1 cellular context compared by ENCODE assay signal in the genomic region with DNA sequence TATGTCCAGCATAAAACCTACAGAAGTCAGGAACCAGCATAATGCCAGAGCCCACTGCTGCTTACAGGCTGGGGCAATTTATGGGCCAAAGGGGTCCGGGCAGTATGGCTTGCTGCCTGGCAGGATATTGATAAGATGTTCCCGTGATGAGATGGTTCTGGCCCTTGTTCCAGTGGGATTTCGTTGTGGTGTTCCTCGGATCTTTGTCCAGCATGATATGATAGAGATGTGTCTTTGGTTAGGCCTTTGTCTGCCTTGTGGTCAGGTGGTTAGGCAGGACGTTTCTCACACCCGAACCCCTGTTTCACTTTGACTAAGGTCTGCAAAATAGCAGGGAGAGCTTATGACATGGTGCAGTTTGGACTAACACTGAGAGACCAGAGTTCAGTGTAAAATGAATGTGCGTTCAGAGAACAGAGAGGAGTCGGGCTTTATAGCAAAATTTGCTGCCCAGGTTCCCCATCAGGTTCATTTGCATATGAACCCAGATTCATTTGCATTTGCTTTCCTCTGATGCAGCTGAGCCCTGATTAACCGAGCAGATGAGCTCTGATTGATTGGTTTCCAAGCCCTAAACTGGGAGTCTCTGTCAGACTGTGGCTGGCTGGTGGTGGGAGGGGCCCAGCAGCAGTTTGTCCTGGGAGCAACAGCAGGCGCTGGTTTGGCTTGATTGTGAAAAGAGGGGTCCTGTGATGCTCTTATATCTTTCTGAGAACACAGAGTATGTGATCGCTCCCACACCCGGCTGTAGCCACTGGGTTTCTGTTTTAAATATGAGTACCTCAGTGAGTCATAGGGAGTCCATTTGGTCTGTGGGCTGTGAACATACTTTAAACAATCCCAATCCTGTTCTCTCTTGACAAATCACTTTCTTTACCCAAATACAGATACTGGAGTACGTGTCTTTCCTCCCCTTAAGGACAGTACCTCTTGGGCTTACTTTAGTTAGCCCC.
A peak's percentile ranks its signal among the peaks of the same experiment; 100 is the strongest.
TF ChIP-seq lines count a peak whose summit lies in the region.

No MANE protein-coding gene starts in this region.

TF ChIP-seq in HepG2, 621 proteins besides CTCF, POLR2A, EP300 and RAD21 (continued from another document and continues in another):
- TF ChIP-seq, protein P1, sequence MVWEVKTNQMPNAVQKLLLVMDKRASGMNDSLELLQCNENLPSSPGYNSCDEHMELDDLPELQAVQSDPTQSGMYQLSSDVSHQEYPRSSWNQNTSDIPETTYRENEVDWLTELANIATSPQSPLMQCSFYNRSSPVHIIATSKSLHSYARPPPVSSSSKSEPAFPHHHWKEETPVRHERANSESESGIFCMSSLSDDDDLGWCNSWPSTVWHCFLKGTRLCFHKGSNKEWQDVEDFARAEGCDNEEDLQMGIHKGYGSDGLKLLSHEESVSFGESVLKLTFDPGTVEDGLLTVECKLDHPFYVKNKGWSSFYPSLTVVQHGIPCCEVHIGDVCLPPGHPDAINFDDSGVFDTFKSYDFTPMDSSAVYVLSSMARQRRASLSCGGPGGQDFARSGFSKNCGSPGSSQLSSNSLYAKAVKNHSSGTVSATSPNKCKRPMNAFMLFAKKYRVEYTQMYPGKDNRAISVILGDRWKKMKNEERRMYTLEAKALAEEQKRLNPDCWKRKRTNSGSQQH (CRISPR knock-in tag; IDR thresholded peaks at IDR 0.05; ENCODE audit: low read depth), result no peak
- TF ChIP-seq, protein P2, sequence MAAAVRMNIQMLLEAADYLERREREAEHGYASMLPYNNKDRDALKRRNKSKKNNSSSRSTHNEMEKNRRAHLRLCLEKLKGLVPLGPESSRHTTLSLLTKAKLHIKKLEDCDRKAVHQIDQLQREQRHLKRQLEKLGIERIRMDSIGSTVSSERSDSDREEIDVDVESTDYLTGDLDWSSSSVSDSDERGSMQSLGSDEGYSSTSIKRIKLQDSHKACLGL (CRISPR knock-in tag; IDR thresholded peaks at IDR 0.05), result no peak
- TF ChIP-seq TAF15 (IDR thresholded peaks at IDR 0.05; ENCODE audit: low read depth, low read length, poor library complexity, severe bottlenecking), result no peak
- TF ChIP-seq AGO2 (optimal IDR thresholded peaks at IDR 0.05; ENCODE audit: low read depth, low read length), result no peak
- TF ChIP-seq CREB1 (IDR thresholded peaks at IDR 0.05), result no peak
- no peak for TF ChIP-seq CREB1 (CRISPR knock-in tag; IDR thresholded peaks at IDR 0.05)
- TF ChIP-seq FOSL2 (CRISPR knock-in tag; IDR thresholded peaks at IDR 0.05), result peak; percentile 63
- TF ChIP-seq ARID2 (CRISPR knock-in tag; IDR thresholded peaks at IDR 0.05; ENCODE audit: borderline replicate concordance), result peak; percentile 55; the same call in 1 of the 2 replicates
- TF ChIP-seq ZNF292 (CRISPR knock-in tag; IDR thresholded peaks at IDR 0.05; ENCODE audit: borderline replicate concordance, low read depth), result peak; percentile 68; the same call in 1 of the 2 replicates
- TF ChIP-seq POLR2AphosphoS5 (IDR thresholded peaks at IDR 0.05; ENCODE audit: low read depth, low read length), result no peak
- TF ChIP-seq, protein P3, sequence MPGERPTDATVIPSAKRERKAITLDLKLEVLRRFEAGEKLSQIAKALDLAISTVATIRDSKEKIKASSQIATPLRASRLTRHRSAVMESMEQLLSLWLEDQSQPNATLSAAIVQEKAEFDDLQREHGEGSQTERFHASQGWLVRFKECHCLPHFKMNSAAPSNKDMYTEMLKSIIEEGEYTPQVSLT (CRISPR knock-in tag; IDR thresholded peaks at IDR 0.05; ENCODE audit: borderline replicate concordance, low read depth), result no peak
- TF ChIP-seq ZFP36L2 (CRISPR knock-in tag; IDR thresholded peaks at IDR 0.05), result no peak
- no peak for TF ChIP-seq ZNF558 (CRISPR knock-in tag; IDR thresholded peaks at IDR 0.05; ENCODE audit: borderline replicate concordance)
- TF ChIP-seq HMGXB4 (CRISPR knock-in tag; IDR thresholded peaks at IDR 0.05; ENCODE audit: borderline replicate concordance in 1 of 2, low read depth in 1 of 2), result 0 out of 4 replicates have a peak, but pooled peaks of 1 of the 2 experiments have one; percentile 18
- no peak for TF ChIP-seq BORCS8-MEF2B (CRISPR knock-in tag; IDR thresholded peaks at IDR 0.05)
- TF ChIP-seq ZNF382 (CRISPR knock-in tag; IDR thresholded peaks at IDR 0.05; ENCODE audit: borderline replicate concordance), result no peak
- TF ChIP-seq SIN3B (IDR thresholded peaks at IDR 0.05; ENCODE audit: low read length), result no peak
- TF ChIP-seq, protein P4, sequence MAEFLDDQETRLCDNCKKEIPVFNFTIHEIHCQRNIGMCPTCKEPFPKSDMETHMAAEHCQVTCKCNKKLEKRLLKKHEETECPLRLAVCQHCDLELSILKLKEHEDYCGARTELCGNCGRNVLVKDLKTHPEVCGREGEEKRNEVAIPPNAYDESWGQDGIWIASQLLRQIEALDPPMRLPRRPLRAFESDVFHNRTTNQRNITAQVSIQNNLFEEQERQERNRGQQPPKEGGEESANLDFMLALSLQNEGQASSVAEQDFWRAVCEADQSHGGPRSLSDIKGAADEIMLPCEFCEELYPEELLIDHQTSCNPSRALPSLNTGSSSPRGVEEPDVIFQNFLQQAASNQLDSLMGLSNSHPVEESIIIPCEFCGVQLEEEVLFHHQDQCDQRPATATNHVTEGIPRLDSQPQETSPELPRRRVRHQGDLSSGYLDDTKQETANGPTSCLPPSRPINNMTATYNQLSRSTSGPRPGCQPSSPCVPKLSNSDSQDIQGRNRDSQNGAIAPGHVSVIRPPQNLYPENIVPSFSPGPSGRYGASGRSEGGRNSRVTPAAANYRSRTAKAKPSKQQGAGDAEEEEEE (CRISPR knock-in tag; IDR thresholded peaks at IDR 0.05; ENCODE audit: borderline replicate concordance), result no peak
- TF ChIP-seq CEBPG (CRISPR knock-in tag; IDR thresholded peaks at IDR 0.05), result no peak
- no peak for TF ChIP-seq ZNF510 (CRISPR knock-in tag; IDR thresholded peaks at IDR 0.05; ENCODE audit: low read depth)
- no peak for TF ChIP-seq ZNF12 (CRISPR knock-in tag; IDR thresholded peaks at IDR 0.05)
- TF ChIP-seq PATZ1 (CRISPR knock-in tag; IDR thresholded peaks at IDR 0.05), result 0 out of 2 replicates have a peak, but pooled peaks have one; percentile 10
- TF ChIP-seq ZFYVE20 (CRISPR knock-in tag; IDR thresholded peaks at IDR 0.05; ENCODE audit: borderline replicate concordance, low read depth), result no peak
- TF ChIP-seq POLR2G (IDR thresholded peaks at IDR 0.05; ENCODE audit: low read depth, low read length), result peak; percentile 26; the same call in 1 of the 2 replicates
- 0 out of 2 replicates have a peak, but pooled peaks have one; percentile 27 for TF ChIP-seq PHF8 (CRISPR knock-in tag; IDR thresholded peaks at IDR 0.05)
- 0 out of 2 replicates have a peak, but pooled peaks have one; percentile 12 for TF ChIP-seq ZNF331 (CRISPR knock-in tag; IDR thresholded peaks at IDR 0.05)
- no peak for TF ChIP-seq SKI (IDR thresholded peaks at IDR 0.05; ENCODE audit: partially characterized antibody)
- TF ChIP-seq ZSCAN29 (CRISPR knock-in tag; conservative IDR thresholded peaks at IDR 0.05), result 0 out of 2 replicates have a peak, but pooled peaks have one; percentile 35
- no peak for TF ChIP-seq JDP2 (CRISPR knock-in tag; IDR thresholded peaks at IDR 0.05; ENCODE audit: borderline replicate concordance)
- no peak for TF ChIP-seq ZNF549 (CRISPR knock-in tag; IDR thresholded peaks at IDR 0.05)
- 0 out of 2 replicates have a peak, but pooled peaks have one; percentile 34 for TF ChIP-seq GTF3A (CRISPR knock-in tag; conservative IDR thresholded peaks at IDR 0.05)
- TF ChIP-seq KAT8 (CRISPR knock-in tag; IDR thresholded peaks at IDR 0.05), result 0 out of 2 replicates have a peak, but pooled peaks have one; percentile 27
- TF ChIP-seq FOXP1 (IDR thresholded peaks at IDR 0.05), result no peak
- TF ChIP-seq FOXP1 (CRISPR knock-in tag; IDR thresholded peaks at IDR 0.05), result no peak
- TF ChIP-seq ZSCAN25 (CRISPR knock-in tag; IDR thresholded peaks at IDR 0.05), result no peak
- TF ChIP-seq RBFOX2 (IDR thresholded peaks at IDR 0.05; ENCODE audit: low read depth, low read length), result 0 out of 2 replicates have a peak, but pooled peaks have one; percentile 22
- TF ChIP-seq JUNB (CRISPR knock-in tag; IDR thresholded peaks at IDR 0.05; ENCODE audit: borderline replicate concordance), result no peak
- peak; percentile 24; the same call in 1 of the 2 replicates for TF ChIP-seq REPIN1 (CRISPR knock-in tag; IDR thresholded peaks at IDR 0.05; ENCODE audit: borderline replicate concordance, low read depth)
- TF ChIP-seq, protein P5, sequence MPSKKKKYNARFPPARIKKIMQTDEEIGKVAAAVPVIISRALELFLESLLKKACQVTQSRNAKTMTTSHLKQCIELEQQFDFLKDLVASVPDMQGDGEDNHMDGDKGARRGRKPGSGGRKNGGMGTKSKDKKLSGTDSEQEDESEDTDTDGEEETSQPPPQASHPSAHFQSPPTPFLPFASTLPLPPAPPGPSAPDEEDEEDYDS (CRISPR knock-in tag; IDR thresholded peaks at IDR 0.05), result peak; percentile 52
- TF ChIP-seq, protein P6, sequence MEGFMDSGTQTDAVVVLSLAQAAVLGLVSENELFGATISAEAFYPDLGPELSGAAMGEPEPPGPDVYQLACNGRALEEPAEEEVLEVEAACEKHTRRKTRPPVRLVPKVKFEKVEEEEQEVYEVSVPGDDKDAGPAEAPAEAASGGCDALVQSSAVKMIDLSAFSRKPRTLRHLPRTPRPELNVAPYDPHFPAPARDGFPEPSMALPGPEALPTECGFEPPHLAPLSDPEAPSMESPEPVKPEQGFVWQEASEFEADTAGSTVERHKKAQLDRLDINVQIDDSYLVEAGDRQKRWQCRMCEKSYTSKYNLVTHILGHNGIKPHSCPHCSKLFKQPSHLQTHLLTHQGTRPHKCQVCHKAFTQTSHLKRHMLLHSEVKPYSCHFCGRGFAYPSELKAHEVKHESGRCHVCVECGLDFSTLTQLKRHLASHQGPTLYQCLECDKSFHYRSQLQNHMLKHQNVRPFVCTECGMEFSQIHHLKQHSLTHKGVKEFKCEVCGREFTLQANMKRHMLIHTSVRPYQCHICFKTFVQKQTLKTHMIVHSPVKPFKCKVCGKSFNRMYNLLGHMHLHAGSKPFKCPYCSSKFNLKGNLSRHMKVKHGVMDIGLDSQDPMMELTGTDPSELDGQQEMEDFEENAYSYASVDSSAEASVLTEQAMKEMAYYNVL (CRISPR knock-in tag; IDR thresholded peaks at IDR 0.05; ENCODE audit: borderline replicate concordance), result 0 out of 2 replicates have a peak, but pooled peaks have one; percentile 19
- 0 out of 2 replicates have a peak, but pooled peaks have one; percentile 51 for TF ChIP-seq ZNF543 (CRISPR knock-in tag; IDR thresholded peaks at IDR 0.05)
- no peak for TF ChIP-seq HDAC2 (CRISPR knock-in tag; IDR thresholded peaks at IDR 0.05)
- no peak for TF ChIP-seq PRPF4 (IDR thresholded peaks at IDR 0.05; ENCODE audit: low read depth, low read length, poor library complexity, severe bottlenecking)
- no peak for TF ChIP-seq ZBTB20 (CRISPR knock-in tag; IDR thresholded peaks at IDR 0.05; ENCODE audit: borderline replicate concordance, low read depth)
- no peak for TF ChIP-seq ZNF180 (CRISPR knock-in tag; IDR thresholded peaks at IDR 0.05; ENCODE audit: borderline replicate concordance, low read depth)
- no peak for TF ChIP-seq MAF1 (CRISPR knock-in tag; IDR thresholded peaks at IDR 0.05; ENCODE audit: borderline replicate concordance)
- TF ChIP-seq ARNT (IDR thresholded peaks at IDR 0.05), result no peak
- TF ChIP-seq, protein P7, sequence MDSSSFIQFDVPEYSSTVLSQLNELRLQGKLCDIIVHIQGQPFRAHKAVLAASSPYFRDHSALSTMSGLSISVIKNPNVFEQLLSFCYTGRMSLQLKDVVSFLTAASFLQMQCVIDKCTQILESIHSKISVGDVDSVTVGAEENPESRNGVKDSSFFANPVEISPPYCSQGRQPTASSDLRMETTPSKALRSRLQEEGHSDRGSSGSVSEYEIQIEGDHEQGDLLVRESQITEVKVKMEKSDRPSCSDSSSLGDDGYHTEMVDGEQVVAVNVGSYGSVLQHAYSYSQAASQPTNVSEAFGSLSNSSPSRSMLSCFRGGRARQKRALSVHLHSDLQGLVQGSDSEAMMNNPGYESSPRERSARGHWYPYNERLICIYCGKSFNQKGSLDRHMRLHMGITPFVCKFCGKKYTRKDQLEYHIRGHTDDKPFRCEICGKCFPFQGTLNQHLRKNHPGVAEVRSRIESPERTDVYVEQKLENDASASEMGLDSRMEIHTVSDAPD (CRISPR knock-in tag; IDR thresholded peaks at IDR 0.05), result 0 out of 2 replicates have a peak, but pooled peaks have one; percentile 24
- TF ChIP-seq MYNN (CRISPR knock-in tag; IDR thresholded peaks at IDR 0.05; ENCODE audit: low read depth), result no peak
- no peak for TF ChIP-seq HNRNPK (IDR thresholded peaks at IDR 0.05; ENCODE audit: low read depth, low read length, poor library complexity, severe bottlenecking)
- no peak for TF ChIP-seq ZNF251 (CRISPR knock-in tag; IDR thresholded peaks at IDR 0.05)
